ENCODE assay signal across 1 cellular context in genomic region chr2:151381266-151381665, GRCh38.
TF ChIP-seq lines count a peak whose summit lies in the region.

No MANE protein-coding gene starts in this region.

TF ChIP-seq in H1, 55 proteins besides CTCF, POLR2A, EP300 and RAD21:
- TF ChIP-seq CEBPB (IDR thresholded peaks at IDR 0.05; ENCODE audit: low read depth, low read length), result peak; percentile 54; the same call in 1 of the 2 replicates
- TF ChIP-seq SRF (IDR thresholded peaks at IDR 0.05; ENCODE audit: low read depth, low read length), result no peak
